Comparison of ENCODE assay signal across 44 cellular contexts in genomic region chr16:71498031-71498430, GRCh38. TPM values are rescaled to one million over a fixed set of nuclear protein-coding genes. Genes with fewer than 3 reads are reported as not detected.
"Had no signal": no experiment of that assay in that cellular context is flagged by ENCODE, and none has a peak within 500 bp of the region (broad histone marks: within the 10 kb centered on the region; RNA-seq: fewer than 3 reads in every experiment).

No MANE protein-coding gene starts in this region.

- H3K4me1 ChIP-seq: adrenal gland, ascending aorta, breast epithelium had no signal

- H3K4me1 Mint-ChIP-seq: activated naive CD4-positive, alpha-beta T cell treated with anti-CD3 and anti-CD28 coated beads, Interleukin-2, amount 10 ng/mL, durations not matched to agents 7 days and 5 days; activated naive CD4-positive, alpha-beta T cell treated with anti-CD3 and anti-CD28 coated beads, Interleukin-2, amount 50 U/mL, for 24 hours; activated naive CD8-positive, alpha-beta T cell treated with anti-CD3 and anti-CD28 coated beads for 36 hours; activated naive CD8-positive, alpha-beta T cell treated with anti-CD3 and anti-CD28 coated beads, Interleukin-2, amount 50 U/mL, for 24 hours; activated T-helper 17 cell treated with anti-CD3 and anti-CD28 coated beads, Interleukin-2, amount 50 U/mL, for 72 hours; central memory CD8-positive, alpha-beta T cell had no signal

- DNase-seq: activated effector memory CD4-positive, alpha-beta T cell treated with anti-CD3 and anti-CD28 coated beads, Interleukin-2, amount 50 U/mL, for 16 hours; activated effector memory CD4-positive, alpha-beta T cell treated with Interleukin-2 at 50 U/mL for 16 hours; activated gamma-delta T cell; activated gamma-delta T cell treated with Interleukin-2 at 50 U/mL for 16 hours; activated naive CD4-positive, alpha-beta T cell; activated naive CD4-positive, alpha-beta T cell treated with anti-CD3 and anti-CD28 coated beads for 36 hours; activated naive CD4-positive, alpha-beta T cell treated with anti-CD3 and anti-CD28 coated beads, Interleukin-2, amount 10 ng/mL, durations not matched to agents 7 days and 5 days; activated naive CD4-positive, alpha-beta T cell treated with anti-CD3 and anti-CD28 coated beads, Interleukin-2, amount 50 U/mL, for 16 hours; activated naive CD4-positive, alpha-beta T cell treated with Interleukin-2 at 50 U/mL for 16 hours; activated naive CD8-positive, alpha-beta T cell treated with anti-CD3 and anti-CD28 coated beads for 36 hours; activated naive CD8-positive, alpha-beta T cell treated with anti-CD3 and anti-CD28 coated beads, Interleukin-2, amount 10 ng/mL, durations not matched to agents 7 days and 5 days; activated naive CD8-positive, alpha-beta T cell treated with anti-CD3 and anti-CD28 coated beads, Interleukin-2, amount 50 U/mL, for 24 hours; activated T-cell treated with anti-CD3 and anti-CD28 coated beads, Interleukin-2, amount 50 U/mL, for 1 hour; activated T-cell treated with anti-CD3 and anti-CD28 coated beads, Interleukin-2, amount 50 U/mL, for 24 hours; activated T-cell treated with anti-CD3 and anti-CD28 coated beads, Interleukin-2, amount 50 U/mL, for 4 hours; activated T-cell treated with anti-CD3 and anti-CD28 coated beads, Interleukin-2, amount 50 U/mL, for 48 hours; activated T-cell treated with anti-CD3 and anti-CD28 coated beads, Interleukin-2, amount 50 U/mL, for 72 hours; adrenal gland; amniotic stem cell; amygdala; anterior cingulate cortex; aorta; body of pancreas; brain microvascular endothelial cell; caudate nucleus; central memory CD4-positive, alpha-beta T cell; cerebellar nuclear complex had no signal

- H3K27ac ChIP-seq: adrenal gland, ascending aorta, body of pancreas, brain microvascular endothelial cell, breast epithelium, cardiac muscle cell had no signal

- H3K4me3 Mint-ChIP-seq: activated naive CD4-positive, alpha-beta T cell treated with anti-CD3 and anti-CD28 coated beads for 36 hours; activated naive CD4-positive, alpha-beta T cell treated with anti-CD3 and anti-CD28 coated beads, Interleukin-2, amount 10 ng/mL, durations not matched to agents 7 days and 5 days; activated naive CD4-positive, alpha-beta T cell treated with anti-CD3 and anti-CD28 coated beads, Interleukin-2, amount 50 U/mL, for 24 hours; activated naive CD8-positive, alpha-beta T cell; activated naive CD8-positive, alpha-beta T cell treated with anti-CD3 and anti-CD28 coated beads for 36 hours; activated naive CD8-positive, alpha-beta T cell treated with anti-CD3 and anti-CD28 coated beads, Interleukin-2, amount 10 ng/mL, durations not matched to agents 7 days and 5 days; activated naive CD8-positive, alpha-beta T cell treated with anti-CD3 and anti-CD28 coated beads, Interleukin-2, amount 50 U/mL, for 24 hours; activated T-cell treated with anti-CD3 and anti-CD28 coated beads, Interleukin-2, amount 50 U/mL, for 24 hours; activated T-cell treated with anti-CD3 and anti-CD28 coated beads, Interleukin-2, amount 50 U/mL, for 4 hours; activated T-cell treated with anti-CD3 and anti-CD28 coated beads, Interleukin-2, amount 50 U/mL, for 72 hours; activated T-helper 1 cell treated with anti-CD3 and anti-CD28 coated beads, Interleukin-12 subunit alpha, Interleukin-12 subunit beta, Interleukin-2, Interleukin-4 antibody, amounts not matched to agents 30 ng/mL and 10 ng/mL and 1 ng/mL, durations not matched to agents 14 hours and 24 hours and 36 hours; activated T-helper 17 cell treated with anti-CD3 and anti-CD28 coated beads, Interleukin-2, amount 50 U/mL, for 72 hours; brain; central memory CD8-positive, alpha-beta T cell had no signal

- H3K36me3 ChIP-seq: adrenal gland, ascending aorta, brain microvascular endothelial cell, breast epithelium, cardiac muscle cell had no signal

- H3K9me3 Mint-ChIP-seq: activated naive CD4-positive, alpha-beta T cell treated with anti-CD3 and anti-CD28 coated beads for 36 hours; activated naive CD4-positive, alpha-beta T cell treated with anti-CD3 and anti-CD28 coated beads, Interleukin-2, amount 10 ng/mL, durations not matched to agents 7 days and 5 days; activated naive CD4-positive, alpha-beta T cell treated with anti-CD3 and anti-CD28 coated beads, Interleukin-2, amount 50 U/mL, for 24 hours; activated naive CD4-positive, alpha-beta T cell treated with anti-CD3 and anti-CD28 coated beads, Interleukin-2, amount 50 U/mL, for 72 hours; activated naive CD8-positive, alpha-beta T cell treated with anti-CD3 and anti-CD28 coated beads for 36 hours; activated naive CD8-positive, alpha-beta T cell treated with anti-CD3 and anti-CD28 coated beads, Interleukin-2, amount 10 ng/mL, durations not matched to agents 7 days and 5 days; activated naive CD8-positive, alpha-beta T cell treated with anti-CD3 and anti-CD28 coated beads, Interleukin-2, amount 50 U/mL, for 24 hours; activated T-cell treated with anti-CD3 and anti-CD28 coated beads, Interleukin-2, amount 50 U/mL, for 24 hours; activated T-cell treated with anti-CD3 and anti-CD28 coated beads, Interleukin-2, amount 50 U/mL, for 4 hours; activated T-cell treated with anti-CD3 and anti-CD28 coated beads, Interleukin-2, amount 50 U/mL, for 72 hours; activated T-helper 1 cell treated with anti-CD3 and anti-CD28 coated beads, Interleukin-12 subunit alpha, Interleukin-12 subunit beta, Interleukin-2, Interleukin-4 antibody, amounts not matched to agents 30 ng/mL and 10 ng/mL and 1 ng/mL, durations not matched to agents 14 hours and 24 hours and 36 hours; activated T-helper 17 cell treated with anti-CD3 and anti-CD28 coated beads, Interleukin-2, amount 50 U/mL, for 72 hours; activated T-helper 2 cell treated with anti-CD3 and anti-CD28 coated beads, Interferon-gamma antibody, Interleukin-2, Interleukin-4, amounts not matched to agents 10 μg/mL and 5 μg/mL and 100 μg/mL, durations not matched to agents 14 hours and 24 hours and 36 hours; brain; central memory CD8-positive, alpha-beta T cell had no signal

- H3K9me3 ChIP-seq: adrenal gland, ascending aorta, body of pancreas, breast epithelium had no signal

- H3K27me3 ChIP-seq: adrenal gland, ascending aorta, body of pancreas, brain microvascular endothelial cell, breast epithelium, cardiac muscle cell had no signal

- H3K27ac Mint-ChIP-seq: activated naive CD4-positive, alpha-beta T cell treated with anti-CD3 and anti-CD28 coated beads for 36 hours; activated naive CD4-positive, alpha-beta T cell treated with anti-CD3 and anti-CD28 coated beads, Interleukin-2, amount 10 ng/mL, durations not matched to agents 7 days and 5 days; activated naive CD4-positive, alpha-beta T cell treated with anti-CD3 and anti-CD28 coated beads, Interleukin-2, amount 50 U/mL, for 24 hours; activated naive CD4-positive, alpha-beta T cell treated with anti-CD3 and anti-CD28 coated beads, Interleukin-2, amount 50 U/mL, for 72 hours; activated naive CD8-positive, alpha-beta T cell; activated naive CD8-positive, alpha-beta T cell treated with anti-CD3 and anti-CD28 coated beads for 36 hours; activated naive CD8-positive, alpha-beta T cell treated with anti-CD3 and anti-CD28 coated beads, Interleukin-2, amount 10 ng/mL, durations not matched to agents 7 days and 5 days; activated naive CD8-positive, alpha-beta T cell treated with anti-CD3 and anti-CD28 coated beads, Interleukin-2, amount 50 U/mL, for 24 hours; activated T-cell treated with anti-CD3 and anti-CD28 coated beads, Interleukin-2, amount 50 U/mL, for 24 hours; activated T-cell treated with anti-CD3 and anti-CD28 coated beads, Interleukin-2, amount 50 U/mL, for 72 hours; activated T-helper 1 cell treated with anti-CD3 and anti-CD28 coated beads, Interleukin-12 subunit alpha, Interleukin-12 subunit beta, Interleukin-2, Interleukin-4 antibody, amounts not matched to agents 30 ng/mL and 10 ng/mL and 1 ng/mL, durations not matched to agents 14 hours and 24 hours and 36 hours; activated T-helper 17 cell treated with anti-CD3 and anti-CD28 coated beads, Interleukin-2, amount 50 U/mL, for 72 hours; activated T-helper 2 cell treated with anti-CD3 and anti-CD28 coated beads, Interferon-gamma antibody, Interleukin-2, Interleukin-4, amounts not matched to agents 10 μg/mL and 5 μg/mL and 100 μg/mL, durations not matched to agents 14 hours and 24 hours and 36 hours; brain had no signal

- ATAC-seq: activated naive CD4-positive, alpha-beta T cell treated with anti-CD3 and anti-CD28 coated beads, Interleukin-2, amount 50 U/mL, for 72 hours; activated naive CD8-positive, alpha-beta T cell treated with anti-CD3 and anti-CD28 coated beads, Interleukin-2, amount 50 U/mL, for 24 hours; activated T-cell treated with anti-CD3 and anti-CD28 coated beads, Interleukin-2, amount 50 U/mL, for 4 hours; activated T-cell treated with anti-CD3 and anti-CD28 coated beads, Interleukin-2, amount 50 U/mL, for 72 hours; activated T-helper 17 cell treated with anti-CD3 and anti-CD28 coated beads, Interleukin-2, amount 50 U/mL, for 72 hours; body of pancreas had no signal

- H3K4me3 ChIP-seq: adrenal gland, ascending aorta, body of pancreas, breast epithelium, cardiac muscle cell had no signal

- H3K36me3 Mint-ChIP-seq: activated naive CD4-positive, alpha-beta T cell treated with anti-CD3 and anti-CD28 coated beads, Interleukin-2, amount 10 ng/mL, durations not matched to agents 7 days and 5 days; activated naive CD4-positive, alpha-beta T cell treated with anti-CD3 and anti-CD28 coated beads, Interleukin-2, amount 50 U/mL, for 24 hours; activated naive CD4-positive, alpha-beta T cell treated with anti-CD3 and anti-CD28 coated beads, Interleukin-2, amount 50 U/mL, for 72 hours; activated naive CD8-positive, alpha-beta T cell; activated naive CD8-positive, alpha-beta T cell treated with anti-CD3 and anti-CD28 coated beads, Interleukin-2, amount 10 ng/mL, durations not matched to agents 7 days and 5 days; brain had no signal

- FAIRE-seq: astrocyte, bronchial epithelial cell had no signal

- H3K27me3 Mint-ChIP-seq: activated naive CD4-positive, alpha-beta T cell treated with anti-CD3 and anti-CD28 coated beads, Interleukin-2, amount 10 ng/mL, durations not matched to agents 7 days and 5 days; activated naive CD8-positive, alpha-beta T cell treated with anti-CD3 and anti-CD28 coated beads, Interleukin-2, amount 50 U/mL, for 24 hours; brain had no signal

RNA-seq across cellular contexts. Expression of gene ZNF19, which starts 8.9 kb away (rescaled TPM):
- total RNA-seq: ascending aorta had no signal

RNA-seq across cellular contexts. Expression of gene CHST4, which starts 28.2 kb away (rescaled TPM):
- total RNA-seq: activated naive CD4-positive, alpha-beta T cell treated with anti-CD3 and anti-CD28 coated beads for 36 hours; activated naive CD4-positive, alpha-beta T cell treated with anti-CD3 and anti-CD28 coated beads, Interleukin-2, amount 50 U/mL, for 72 hours; activated naive CD8-positive, alpha-beta T cell treated with anti-CD3 and anti-CD28 coated beads, Interleukin-2, amount 10 ng/mL, durations not matched to agents 7 days and 5 days; activated T-cell treated with anti-CD3 and anti-CD28 coated beads, Interleukin-2, amount 50 U/mL, for 72 hours; activated T-helper 1 cell treated with anti-CD3 and anti-CD28 coated beads, Interleukin-12 subunit alpha, Interleukin-12 subunit beta, Interleukin-2, Interleukin-4 antibody, amounts not matched to agents 30 ng/mL and 10 ng/mL and 1 ng/mL, durations not matched to agents 14 hours and 24 hours and 36 hours; activated T-helper 17 cell treated with anti-CD3 and anti-CD28 coated beads, Interleukin-2, amount 50 U/mL, for 72 hours; aorta; ascending aorta; cardiac muscle cell; cardiac septum; cerebellum; chondrocyte had no signal
- polyA plus RNA-seq: cardiac muscle cell had no signal

RNA-seq across cellular contexts. Expression of gene TLE7, which starts 56.2 kb away (rescaled TPM):
- total RNA-seq: activated naive CD4-positive, alpha-beta T cell treated with anti-CD3 and anti-CD28 coated beads for 36 hours; activated naive CD4-positive, alpha-beta T cell treated with anti-CD3 and anti-CD28 coated beads, Interleukin-2, amount 50 U/mL, for 72 hours; activated naive CD8-positive, alpha-beta T cell treated with anti-CD3 and anti-CD28 coated beads for 36 hours; activated naive CD8-positive, alpha-beta T cell treated with anti-CD3 and anti-CD28 coated beads, Interleukin-2, amount 10 ng/mL, durations not matched to agents 7 days and 5 days; activated T-cell treated with anti-CD3 and anti-CD28 coated beads, Interleukin-2, amount 50 U/mL, for 4 hours; activated T-cell treated with anti-CD3 and anti-CD28 coated beads, Interleukin-2, amount 50 U/mL, for 72 hours; activated T-helper 1 cell treated with anti-CD3 and anti-CD28 coated beads, Interleukin-12 subunit alpha, Interleukin-12 subunit beta, Interleukin-2, Interleukin-4 antibody, amounts not matched to agents 30 ng/mL and 10 ng/mL and 1 ng/mL, durations not matched to agents 14 hours and 24 hours and 36 hours; activated T-helper 17 cell treated with anti-CD3 and anti-CD28 coated beads, Interleukin-2, amount 50 U/mL, for 72 hours; activated T-helper 2 cell treated with anti-CD3 and anti-CD28 coated beads, Interferon-gamma antibody, Interleukin-2, Interleukin-4, amounts not matched to agents 10 μg/mL and 5 μg/mL and 100 μg/mL, durations not matched to agents 14 hours and 24 hours and 36 hours; adrenal gland; aorta; ascending aorta; astrocyte; body of pancreas; breast epithelium; bronchial epithelial cell; cardiac muscle cell; cardiac septum; cerebellum; chondrocyte had no signal
- polyA plus RNA-seq: adipose tissue, adrenal gland, aorta, cardiac muscle cell had no signal
